Comparison of ENCODE assay signal across 8 cellular contexts in the genomic region with DNA sequence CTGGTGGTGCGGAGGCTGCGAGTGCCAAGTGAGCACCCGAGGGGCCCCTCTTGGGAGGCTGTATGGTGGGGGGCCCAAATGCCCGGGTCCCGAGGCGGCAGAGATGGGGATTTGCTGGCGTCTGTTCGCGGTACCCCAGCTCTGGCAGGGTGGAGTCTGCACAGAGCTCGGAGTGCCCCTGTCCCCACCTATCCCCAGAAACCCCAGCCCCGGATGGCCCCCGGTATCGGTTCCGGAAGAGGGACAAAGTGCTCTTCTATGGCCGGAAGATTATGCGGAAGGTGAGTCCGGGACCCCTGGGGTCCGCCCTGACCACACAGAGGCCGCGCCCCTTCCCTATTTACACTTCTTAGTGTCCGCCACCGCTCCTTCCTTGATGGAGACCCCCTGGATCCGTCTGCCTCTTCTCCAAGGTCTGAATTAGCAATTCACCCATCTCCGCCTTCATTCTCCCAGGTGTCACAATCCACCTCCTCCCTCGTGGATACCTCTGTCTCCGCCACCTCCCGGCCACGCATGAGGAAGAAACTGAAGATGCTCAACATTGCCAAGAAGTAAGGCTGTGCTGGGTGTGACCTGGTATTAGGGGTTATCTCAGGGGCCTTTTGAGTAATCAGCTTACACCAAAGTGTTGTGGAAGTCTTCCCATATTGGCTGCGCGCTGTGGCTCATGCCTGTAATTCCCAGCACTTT. TPM values are rescaled to one million over a fixed set of nuclear protein-coding genes. Genes with fewer than 3 reads are reported as not detected.
A peak's percentile ranks its signal among the peaks of the same experiment; 100 is the strongest.
DNase-seq lines count a peak whose midpoint lies in the region; ATAC-seq and TF ChIP-seq lines count a peak whose summit lies in the region.

No MANE protein-coding gene starts in this region.

- in situ Hi-C loops in GM13977 (cut with MboI; ENCODE audit: low pct_unique_long_range_greater_than_20kb, low sequenced_read_pairs, unreplicated experiment), result no loop called here

- peak overlapping the region; percentile 80 for H3K9ac ChIP-seq in endocrine pancreas (ENCODE audit: control insufficient read depth, insufficient read depth, low read length)

- no peaks in the 10 kb centered on the region for H3K9me3 ChIP-seq in endocrine pancreas (ENCODE audit: control insufficient read depth, low read length)

- no peaks in the 10 kb centered on the region for H3K27me3 ChIP-seq in endocrine pancreas (ENCODE audit: control insufficient read depth, insufficient read depth, low read length)

- TF ChIP-seq POLR2A in GM18505 (IDR thresholded peaks at IDR 0.05; ENCODE audit: borderline replicate concordance, extremely low read depth, insufficient read depth, insufficient read length), result no peak

- DNase-seq in NCI-H82 (lab: John Stamatoyannopoulos, UW) (peak; percentile 71), neural crest cell (ENCODE audit: low read depth, low spot score) (no peak), HK-2 (ENCODE audit: unreplicated experiment) (no peak), T-helper 9 cell (no peak), GM13977 (ENCODE audit: low spot score) (no peak)
- DNase-seq in stimulated activated CD8-positive, alpha-beta memory T cell treated with anti-CD3 and anti-CD28 coated beads, Interleukin-4, amount 100 ng/mL, for 48 hours, result no peak

- no peak overlapping the region for H3K4me3 ChIP-seq in endocrine pancreas (ENCODE audit: control insufficient read depth, insufficient read depth, low read length)

- H3K4me1 ChIP-seq in endocrine pancreas (ENCODE audit: control insufficient read depth, insufficient read depth, low read length), result no peaks in the 10 kb centered on the region

- peak overlapping the region; percentile 99 for H3K4me3 Mint-ChIP-seq in neural crest cell

- H3K9me3 Mint-ChIP-seq in neural crest cell, result no peaks in the 10 kb centered on the region

- ATAC-seq in GM18505 (IDR thresholded peaks at IDR 0.05; ENCODE audit: unreplicated experiment), result peak; percentile 2

- H3K27me3 Mint-ChIP-seq in neural crest cell (ENCODE audit: low read depth), result no peaks in the 10 kb centered on the region

- H3K36me3 ChIP-seq in endocrine pancreas (ENCODE audit: control insufficient read depth, insufficient read depth, low read length), result no peaks in the 10 kb centered on the region

- peaks cover 3% of the 10 kb centered on the region for H3K36me3 Mint-ChIP-seq in neural crest cell (ENCODE audit: low read depth)

- H3K4me1 Mint-ChIP-seq in neural crest cell, result peaks cover 20% of the 10 kb centered on the region

- TF ChIP-seq CTCF in neural crest cell (conservative IDR thresholded peaks at IDR 0.05), result no peak
- no peak for TF ChIP-seq CTCF in GM13977 (IDR thresholded peaks at IDR 0.05; ENCODE audit: extremely low read depth, insufficient read depth, missing control alignments)

- peak overlapping the region; percentile 52 for H3K27ac Mint-ChIP-seq in neural crest cell (ENCODE audit: unreplicated experiment)

RNA-seq across cellular contexts. Expression of a gene that starts 0.6 kb away (rescaled TPM):
- total RNA-seq in neural crest cell, result 72.1 and 74.7 TPM in 2 replicates

RNA-seq across cellular contexts. Expression of a gene that starts 13.7 kb away (rescaled TPM):
- total RNA-seq in neural crest cell, result 24.4 and 26.7 TPM in 2 replicates

RNA-seq across cellular contexts. Expression of a gene that starts 20.2 kb away (rescaled TPM):
- total RNA-seq in neural crest cell, result 75.6 and 76.2 TPM in 2 replicates

RNA-seq across cellular contexts. Expression of a gene that starts 47.3 kb away (rescaled TPM):
- total RNA-seq in neural crest cell, result 2.3 and 3.4 TPM in 2 replicates

RNA-seq across cellular contexts. Expression of a gene that starts 59.5 kb away (rescaled TPM):
- total RNA-seq in neural crest cell, result 10.3 and 13.7 TPM in 2 replicates
